Comparison of ENCODE assay signal across 8 cellular contexts in genomic region chr16:1613240-1613639, GRCh38. TPM values are rescaled to one million over a fixed set of nuclear protein-coding genes. Genes with fewer than 3 reads are reported as not detected.
DNase-seq lines count a peak whose midpoint lies in the region; ATAC-seq and TF ChIP-seq lines count a peak whose summit lies in the region.

No MANE protein-coding gene starts in this region.

- H3K4me3 ChIP-seq in WI38 (ENCODE audit: low read depth, low read length), result peak overlapping the region; percentile 72
- peak overlapping the region; percentile 69 to 85 (median 85) for H3K4me3 ChIP-seq in skeletal muscle tissue (ENCODE audit: low read length in 3 of 3)

- H3K27ac ChIP-seq in foreskin keratinocyte (peak overlapping the region; percentile 70), skeletal muscle tissue (ENCODE audit: low read depth, low read length) (peak overlapping the region; percentile 75)

- no peaks in the 10 kb centered on the region for H3K9me3 ChIP-seq in skeletal muscle tissue (ENCODE audit: control insufficient read depth in 3 of 3, low read length in 3 of 3)

- ATAC-seq in foreskin keratinocyte, result no peak
- ATAC-seq in HG03565 (IDR thresholded peaks at IDR 0.05; ENCODE audit: unreplicated experiment), result no peak
- ATAC-seq in HG02852 (IDR thresholded peaks at IDR 0.05; ENCODE audit: unreplicated experiment), result no peak

- peak; percentile 11 for DNase-seq in stimulated activated CD4-positive, alpha-beta T cell treated with anti-CD3 and anti-CD28 coated beads, Interleukin-4, amount 100 ng/mL, for 24 hours
- no peak for DNase-seq in stimulated activated CD4-positive, alpha-beta T cell treated with anti-CD3 and anti-CD28 coated beads, Interleukin-4, amount 100 ng/mL, for 4 hours
- DNase-seq in foreskin keratinocyte (peak in 1 of 2 donors; percentile 11), NCI-H446 (lab: John Stamatoyannopoulos, UW) (no peak)

- H3K4me1 ChIP-seq in foreskin keratinocyte (peaks cover 13% of the 10 kb centered on the region), skeletal muscle tissue (ENCODE audit: control insufficient read depth in 3 of 3, insufficient read depth in 3 of 3, low read length in 3 of 3) (peaks cover 47 to 54% (median 48%) of the 10 kb centered on the region in 3 donors)

- H3K36me3 ChIP-seq in skeletal muscle tissue (ENCODE audit: control insufficient read depth in 3 of 3, insufficient read depth in 3 of 3, low read length in 3 of 3), result peaks cover 0 to 12% (median 12%) of the 10 kb centered on the region in 3 donors

- H3K27me3 ChIP-seq in foreskin keratinocyte, result no peaks in the 10 kb centered on the region
- H3K27me3 ChIP-seq in skeletal muscle tissue (ENCODE audit: control insufficient read depth in 3 of 3, insufficient read depth in 3 of 3, low read length in 3 of 3), result no peaks in the 10 kb centered on the region

- TF ChIP-seq CTCF in WI38 (IDR thresholded peaks at IDR 0.05; ENCODE audit: low read depth, low read length) (no peak), foreskin keratinocyte (conservative IDR thresholded peaks at IDR 0.05) (no peak)

- H3K9ac ChIP-seq in skeletal muscle tissue (ENCODE audit: low read depth in 1 of 3, low read length in 3 of 3), result peak overlapping the region; percentile 87 to 90 (median 89)

RNA-seq across cellular contexts. Expression of gene CRAMP1, which starts 1.1 kb away (rescaled TPM):
- total RNA-seq in foreskin keratinocyte (9.8 and 10.4 TPM in 2 replicates), skeletal muscle tissue (5.2 TPM)
- 1.9 and 2.4 TPM in 2 replicates for polyA plus RNA-seq in foreskin keratinocyte

RNA-seq across cellular contexts. Expression of gene IFT140, which starts 1.4 kb away (rescaled TPM):
- total RNA-seq in foreskin keratinocyte, result 8.1 and 8.4 TPM in 2 replicates
- polyA plus RNA-seq in foreskin keratinocyte, result 4.1 and 4.7 TPM in 2 replicates
- 17.2 TPM for total RNA-seq in skeletal muscle tissue
